13 cellular contexts compared by ENCODE assay signal in genomic region chr19:35270381-35270811, GRCh38. TPM values are rescaled to one million over a fixed set of nuclear protein-coding genes. Genes with fewer than 3 reads are reported as not detected.
DNase-seq lines count a peak whose midpoint lies in the region; TF ChIP-seq lines count a peak whose summit lies in the region.
"Had no signal": no experiment of that assay in that cellular context is flagged by ENCODE, and none has a peak within 500 bp of the region (broad histone marks: within the 10 kb centered on the region; RNA-seq: fewer than 3 reads in every experiment).

No MANE protein-coding gene starts in this region.

- H3K9me3 ChIP-seq in Loucy (ENCODE audit: insufficient read depth, low read depth, low read length) (no peaks in the 10 kb centered on the region), ectodermal cell (ENCODE audit: control insufficient read depth, low read length) (no peaks in the 10 kb centered on the region), neuronal stem cell (replicated peaks in 1 of 2; ENCODE audit: control insufficient read depth in 2 of 2, insufficient read depth in 1 of 2, low read depth in 1 of 2, low read length in 2 of 2) (no peaks in the 10 kb centered on the region), esophagus muscularis mucosa (no peaks in the 10 kb centered on the region), esophagus squamous epithelium (no peaks in the 10 kb centered on the region)
- H3K9me3 ChIP-seq: colonic mucosa, heart left ventricle, mucosa of descending colon had no signal

- peaks cover 28% of the 10 kb centered on the region for H4K20me1 ChIP-seq in Loucy (ENCODE audit: insufficient read depth, low read length, poor library complexity, severe bottlenecking)

- H3F3A ChIP-seq in Loucy (ENCODE audit: low read depth): no peaks in the 10 kb centered on the region

- H3K79me1 ChIP-seq in neuronal stem cell (ENCODE audit: low read depth, low read length): peaks cover 14% of the 10 kb centered on the region

- no TSS peak for BruUV-seq in Calu3 (replicated peaks; lab: Mats Ljungman, UMichigan)

- in situ Hi-C loops in ACHN (cut with HindIII; ENCODE audit: low pct_ligation_motif_present, low pct_unique_long_range_greater_than_20kb, low sequenced_read_pairs): no loop called here

- peak overlapping the region; percentile 70 for H3K4me3 Mint-ChIP-seq in Calu3 (ENCODE audit: low read depth, unreplicated experiment)

- no peak overlapping the region for H2BK120ac ChIP-seq in neuronal stem cell (ENCODE audit: low read depth, low read length)

- H2AFZ ChIP-seq in Loucy (ENCODE audit: low read length) (no peak overlapping the region), neuronal stem cell (ENCODE audit: low read length) (no peak overlapping the region)

- no peaks in the 10 kb centered on the region for H3K9me3 Mint-ChIP-seq in Calu3 (ENCODE audit: low read depth, unreplicated experiment)

- H2AK5ac ChIP-seq in neuronal stem cell (ENCODE audit: low read depth, low read length): no peak overlapping the region

- H3K9ac ChIP-seq in Loucy (ENCODE audit: low read depth, low read length, poor library complexity, severe bottlenecking): peak overlapping the region; percentile 36
- H3K9ac ChIP-seq in neuronal stem cell (ENCODE audit: low read depth, low read length, poor library complexity): no peak overlapping the region

- H3K14ac ChIP-seq in neuronal stem cell (ENCODE audit: low read length): no peak overlapping the region

- H4K8ac ChIP-seq in neuronal stem cell (ENCODE audit: low read depth, low read length): peak overlapping the region; percentile 23

- no peak for TF ChIP-seq CTCF in Calu3 (IDR thresholded peaks at IDR 0.05; ENCODE audit: unreplicated experiment)
- TF ChIP-seq CTCF in Loucy (conservative IDR thresholded peaks at IDR 0.05; ENCODE audit: low read length): no peak
- no peak for TF ChIP-seq CTCF in esophagus muscularis mucosa (IDR thresholded peaks at IDR 0.05)
- TF ChIP-seq CTCF in esophagus squamous epithelium (IDR thresholded peaks at IDR 0.05): no peak

- TF ChIP-seq EP300 in esophagus muscularis mucosa (IDR thresholded peaks at IDR 0.05): no peak

- intact Hi-C loops in Calu3 (cut with micrococcal nuclease; ENCODE audit: unreplicated experiment) (no loop called here), esophagus muscularis mucosa (cut with DNase I) (loop anchor here (5.0 kb wide), 1 partner anchor 227 kb away; no protein-coding TSS in a partner anchor), esophagus squamous epithelium (cut with DNase I) (loop anchor here (5.0 kb wide), 1 partner anchor 128 kb away; the partner anchor contains the start of gene FXYD7)

- H3K4me1 ChIP-seq in Loucy (ENCODE audit: insufficient read depth, low read length, poor library complexity, severe bottlenecking): peaks cover 21% of the 10 kb centered on the region
- peaks cover 20% of the 10 kb centered on the region for H3K4me1 ChIP-seq in ectodermal cell (ENCODE audit: control insufficient read depth, insufficient read depth, low read length)
- H3K4me1 ChIP-seq in neuronal stem cell (ENCODE audit: control insufficient read depth in 2 of 2, insufficient read depth in 1 of 2, low read depth in 1 of 2, low read length in 2 of 2): peaks cover 3 to 5% of the 10 kb centered on the region in 2 donors
- peaks cover 25 to 40% (median 34%) of the 10 kb centered on the region in 4 donors for H3K4me1 ChIP-seq in esophagus muscularis mucosa
- H3K4me1 ChIP-seq in esophagus squamous epithelium: peaks cover 21 to 71% (median 26%) of the 10 kb centered on the region in 3 donors

- 94 to 95% methylated on average over 16 of the region's 16 CpGs for WGBS in ectodermal cell, 2 experiments
- no CpG with 5 or more reads among the region's 16 CpGs for WGBS in neuronal stem cell (ENCODE audit: extremely low coverage in 2 of 2, insufficient read length in 2 of 2, insufficient replicate concordance in 1 of 2), 2 donors
- WGBS in esophagus muscularis mucosa: 89% methylated on average over 13 of the region's 16 CpGs
- 77 to 83% methylated on average over 9 to 10 of the region's 16 CpGs for WGBS in esophagus squamous epithelium, 2 donors

- no peaks in the 10 kb centered on the region for H3K27me3 ChIP-seq in Loucy (ENCODE audit: insufficient read depth, low read length, poor library complexity, severe bottlenecking)
- no peaks in the 10 kb centered on the region for H3K27me3 ChIP-seq in ectodermal cell (ENCODE audit: control insufficient read depth, insufficient read depth, low read length, poor library complexity, severe bottlenecking)
- H3K27me3 ChIP-seq in neuronal stem cell (ENCODE audit: control insufficient read depth in 3 of 3, insufficient read depth in 3 of 3, low read depth in 1 of 3, low read length in 3 of 3): peaks cover 0 to 2% (median 0%) of the 10 kb centered on the region in 3 experiments
- H3K27me3 ChIP-seq in esophagus muscularis mucosa: no peaks in the 10 kb centered on the region
- no peaks in the 10 kb centered on the region for H3K27me3 ChIP-seq in esophagus squamous epithelium
- H3K27me3 ChIP-seq: colonic mucosa, heart left ventricle had no signal

- no peak overlapping the region for H2BK5ac ChIP-seq in neuronal stem cell (ENCODE audit: low read length)

- DNase-seq in Calu3 (no peak), neuronal stem cell (ENCODE audit: low spot score) (no peak), ACHN (no peak), esophagus muscularis mucosa (ENCODE audit: extremely low spot score) (no peak), SIG-M5 treated with dmso at 0.1 percent for 504 hours (lab: John Stamatoyannopoulos, UW; ENCODE audit: unreplicated experiment) (no peak), esophagus squamous epithelium (lab: John Stamatoyannopoulos, UW) (no peak)
- DNase-seq: colonic mucosa, NCI-H2029 treated with DMSO at 0.1 percent for 48 hours had no signal

- H3K27ac ChIP-seq in ectodermal cell (ENCODE audit: insufficient read depth, low read depth, low read length, poor library complexity, severe bottlenecking) (no peak overlapping the region), neuronal stem cell (replicated peaks; ENCODE audit: low read length) (no peak overlapping the region), esophagus muscularis mucosa (replicated peaks in 1 of 4) (peak overlapping the region in 2 of 4 donors; percentile 94 to 97), esophagus squamous epithelium (peak overlapping the region in 1 of 4 donors; percentile 98)
- H3K27ac ChIP-seq: HL-60 had no signal

- H3K23ac ChIP-seq in neuronal stem cell (ENCODE audit: low read depth, low read length, poor library complexity): peak overlapping the region; percentile 58

- H3K36me3 Mint-ChIP-seq in Calu3 (ENCODE audit: insufficient read depth, unreplicated experiment): peaks cover 84% of the 10 kb centered on the region

- H3K36me3 ChIP-seq in Loucy (ENCODE audit: insufficient read depth, low read length): peaks cover 29% of the 10 kb centered on the region; the same call in 1 of the 2 replicates
- H3K36me3 ChIP-seq in ectodermal cell (ENCODE audit: control insufficient read depth, insufficient read depth, low read length): peaks cover 40% of the 10 kb centered on the region
- peaks cover 45 to 69% of the 10 kb centered on the region in 2 donors for H3K36me3 ChIP-seq in neuronal stem cell (replicated peaks in 1 of 2; ENCODE audit: control insufficient read depth in 2 of 2, insufficient read depth in 2 of 2, low read length in 2 of 2)
- H3K36me3 ChIP-seq in esophagus muscularis mucosa: peaks cover 28 to 57% (median 53%) of the 10 kb centered on the region in 4 donors
- H3K36me3 ChIP-seq in esophagus squamous epithelium: peaks cover 5 to 64% (median 27%) of the 10 kb centered on the region in 3 donors

- H3K27me3 Mint-ChIP-seq in Calu3 (ENCODE audit: unreplicated experiment): no peaks in the 10 kb centered on the region

- TF ChIP-seq POLR2A in esophagus muscularis mucosa (IDR thresholded peaks at IDR 0.05; ENCODE audit: low read depth): no peak
- TF ChIP-seq POLR2A in esophagus squamous epithelium (IDR thresholded peaks at IDR 0.05): no peak

- no peak overlapping the region for H2BK15ac ChIP-seq in neuronal stem cell (ENCODE audit: low read length)

- no peak overlapping the region for H3K4ac ChIP-seq in neuronal stem cell (ENCODE audit: low read length)

- H3K9me2 ChIP-seq in Loucy (replicated peaks; ENCODE audit: low read depth, low read length): no peaks in the 10 kb centered on the region

- peak overlapping the region; percentile 57 for H3K18ac ChIP-seq in neuronal stem cell (ENCODE audit: low read length)

- H3K4me2 ChIP-seq in Loucy (ENCODE audit: low read depth, low read length, poor library complexity, severe bottlenecking) (peak overlapping the region; percentile 66), neuronal stem cell (ENCODE audit: insufficient read depth, low read length, poor library complexity, severe bottlenecking) (no peak overlapping the region)

- CTCF ChIA-PET in Calu3 (lab: Charles Lee): interaction anchor here (1.6 kb wide), 1 partner anchor 225 kb away, joined by 4 read pairs; no protein-coding TSS in a partner anchor

- peaks cover 46% of the 10 kb centered on the region for H3K79me2 ChIP-seq in Loucy (ENCODE audit: insufficient read depth, low read length)

- peak overlapping the region; percentile 84 for H2BK12ac ChIP-seq in neuronal stem cell (ENCODE audit: low read length)

- peak overlapping the region; percentile 40 for H3K27ac Mint-ChIP-seq in Calu3 (ENCODE audit: unreplicated experiment)

- H4K91ac ChIP-seq in neuronal stem cell (ENCODE audit: low read depth, low read length, poor library complexity): no peak overlapping the region

- peaks cover 4% of the 10 kb centered on the region for H3K4me1 Mint-ChIP-seq in Calu3 (ENCODE audit: low read depth, unreplicated experiment)

- H3K4me3 ChIP-seq in Loucy (ENCODE audit: low read length, poor library complexity, severe bottlenecking) (peak overlapping the region; percentile 76), ectodermal cell (ENCODE audit: insufficient read depth, low read depth, low read length) (peak overlapping the region; percentile 45), neuronal stem cell (ENCODE audit: low read length in 2 of 2) (peak overlapping the region in 1 of 2 donors; percentile 77), esophagus muscularis mucosa (no peak overlapping the region), esophagus squamous epithelium (peak overlapping the region in 1 of 4 donors; percentile 95)
- H3K4me3 ChIP-seq: mucosa of descending colon had no signal

RNA-seq across cellular contexts. Expression of gene USF2, which starts 1.6 kb away (rescaled TPM):
- 114 and 127 TPM in 2 replicates for total RNA-seq in Calu3 (2022)
- polyA plus RNA-seq in ectodermal cell (2013, experiment 1 of 4): 126 TPM
- polyA plus RNA-seq in ectodermal cell (2013, experiment 2 of 4): 132 TPM
- polyA plus RNA-seq in ectodermal cell (2013, experiment 3 of 4): 131 TPM
- polyA plus RNA-seq in ectodermal cell (2013, experiment 4 of 4): 143 TPM
- 132 TPM for polyA plus RNA-seq in neuronal stem cell (2013, experiment 1 of 2)
- polyA plus RNA-seq in neuronal stem cell (2013, experiment 2 of 2): 132 TPM
- 100 to 1,000 TPM; 111 to 122 (median 116) TPM for total RNA-seq in esophagus muscularis mucosa
- total RNA-seq in esophagus squamous epithelium: 10 to 100 TPM; 56.1 to 79.7 (median 59.0) TPM

RNA-seq across cellular contexts. Expression of gene HAMP, which starts 11.9 kb away (rescaled TPM):
- total RNA-seq in Calu3 (2022) (0.45 TPM in 1 of 2 replicates, not detected in the other), esophagus muscularis mucosa (not detected), esophagus squamous epithelium (not detected)
- not detected for polyA plus RNA-seq in ectodermal cell (2013, experiment 1 of 4)
- not detected for polyA plus RNA-seq in ectodermal cell (2013, experiment 2 of 4)
- 0.21 TPM for polyA plus RNA-seq in ectodermal cell (2013, experiment 3 of 4)
- polyA plus RNA-seq in ectodermal cell (2013, experiment 4 of 4): not detected
- polyA plus RNA-seq in neuronal stem cell (2013, experiment 1 of 2): not detected
- 0.01 TPM for polyA plus RNA-seq in neuronal stem cell (2013, experiment 2 of 2)
- total RNA-seq: colonic mucosa, mucosa of descending colon had no signal

RNA-seq across cellular contexts. Expression of gene MAG, which starts 21.6 kb away (rescaled TPM):
- not detected in 2 replicates for total RNA-seq in Calu3 (2022)
- not detected for polyA plus RNA-seq in ectodermal cell (2013, experiment 1 of 4)
- polyA plus RNA-seq in ectodermal cell (2013, experiment 2 of 4): not detected
- not detected for polyA plus RNA-seq in ectodermal cell (2013, experiment 3 of 4)
- polyA plus RNA-seq in ectodermal cell (2013, experiment 4 of 4): not detected
- polyA plus RNA-seq in neuronal stem cell (2013, experiment 1 of 2): not detected
- polyA plus RNA-seq in neuronal stem cell (2013, experiment 2 of 2): not detected
- 1 to 10 TPM in 2 of 4 donors, under 1 TPM in 1, not detected in 1; 0.65 to 2.4 (median 1.2) TPM for total RNA-seq in esophagus muscularis mucosa
- total RNA-seq in esophagus squamous epithelium: 1 to 10 TPM in 1 of 4 donors, not detected in 3; 2.3 TPM
- total RNA-seq: colonic mucosa had no signal

RNA-seq across cellular contexts. Expression of gene LSR, which starts 21.6 kb away (rescaled TPM):
- total RNA-seq in Calu3 (2022) (494 and 609 TPM in 2 replicates), esophagus muscularis mucosa (10 to 100 TPM in 2 of 4 donors, 1 to 10 TPM in 2; 5.1 to 19.2 (median 10.8) TPM), esophagus squamous epithelium (100 to 1,000 TPM in 1 of 4 donors, 10 to 100 TPM in 3; 36.0 to 113 (median 79.4) TPM)
- 83.3 TPM for polyA plus RNA-seq in ectodermal cell (2013, experiment 1 of 4)
- 114 TPM for polyA plus RNA-seq in ectodermal cell (2013, experiment 2 of 4)
- polyA plus RNA-seq in ectodermal cell (2013, experiment 3 of 4): 67.2 TPM
- polyA plus RNA-seq in ectodermal cell (2013, experiment 4 of 4): 67.4 TPM
- polyA plus RNA-seq in neuronal stem cell (2013, experiment 1 of 2): 36.5 TPM
- polyA plus RNA-seq in neuronal stem cell (2013, experiment 2 of 2): 37.1 TPM

RNA-seq across cellular contexts. Expression of gene FAM187B, which starts 41.9 kb away (rescaled TPM):
- total RNA-seq in Calu3 (2022) (not detected in 2 replicates), esophagus muscularis mucosa (not detected), esophagus squamous epithelium (not detected)
- not detected for polyA plus RNA-seq in ectodermal cell (2013, experiment 1 of 4)
- polyA plus RNA-seq in ectodermal cell (2013, experiment 2 of 4): not detected
- not detected for polyA plus RNA-seq in ectodermal cell (2013, experiment 3 of 4)
- not detected for polyA plus RNA-seq in ectodermal cell (2013, experiment 4 of 4)
- not detected for polyA plus RNA-seq in neuronal stem cell (2013, experiment 1 of 2)
- not detected for polyA plus RNA-seq in neuronal stem cell (2013, experiment 2 of 2)
- total RNA-seq: colonic mucosa, heart left ventricle, mucosa of descending colon had no signal

Comparison
In these comparisons a context has a peak if more than half of its experiments do, and no peak if none do; other contexts are left out.
1. H3K4me3 ChIP-seq: peak in Loucy (single experiment) and ectodermal cell (single experiment); none in esophagus muscularis mucosa (0 of 4).